ENCODE assay signal across 14 cellular contexts in genomic region chr6:137798846-137799245, GRCh38.
DNase-seq lines count a peak whose midpoint lies in the region; ATAC-seq and TF ChIP-seq lines count a peak whose summit lies in the region.
"Had no signal": no experiment of that assay in that cellular context is flagged by ENCODE, and none has a peak within 500 bp of the region (broad histone marks: within the 10 kb centered on the region; RNA-seq: fewer than 3 reads in every experiment).

No MANE protein-coding gene starts in this region.

- no peak overlapping the region for H3K4me3 ChIP-seq in astrocyte of the cerebellum (ENCODE audit: low read depth, low read length)

- peak overlapping the region; percentile 71 for H3K27ac Mint-ChIP-seq in activated naive CD4-positive, alpha-beta T cell treated with anti-CD3 and anti-CD28 coated beads for 36 hours
- H3K27ac Mint-ChIP-seq in T-helper 2 cell treated with Interferon-gamma antibody and Interleukin-4, amounts not matched to agents 5 μg/mL and 100 μg/mL, for 36 hours = peak overlapping the region; percentile 23
- no peak overlapping the region for H3K27ac Mint-ChIP-seq in glutamatergic neuron (ENCODE audit: unreplicated experiment)
- H3K27ac Mint-ChIP-seq: nephron had no signal

- intact Hi-C loops in activated naive CD4-positive, alpha-beta T cell treated with anti-CD3 and anti-CD28 coated beads for 36 hours (cut with micrococcal nuclease) = loop anchor here (5.0 kb wide), 1 partner anchor 137 kb away; no protein-coding TSS in a partner anchor
- intact Hi-C loops in sciatic nerve (cut with DNase I) = no loop called here

- no peaks in the 10 kb centered on the region for H3K36me3 Mint-ChIP-seq in activated naive CD4-positive, alpha-beta T cell treated with anti-CD3 and anti-CD28 coated beads for 36 hours (ENCODE audit: low read depth)
- H3K36me3 Mint-ChIP-seq in T-helper 2 cell treated with Interferon-gamma antibody and Interleukin-4, amounts not matched to agents 5 μg/mL and 100 μg/mL, for 36 hours (ENCODE audit: low read depth) = peaks cover 3% of the 10 kb centered on the region
- no peaks in the 10 kb centered on the region for H3K36me3 Mint-ChIP-seq in glutamatergic neuron (ENCODE audit: unreplicated experiment)

- TF ChIP-seq POLR2A in erythroblast (IDR thresholded peaks at IDR 0.05; ENCODE audit: low read length) = no peak

- DNase-seq in activated naive CD4-positive, alpha-beta T cell treated with anti-CD3 and anti-CD28 coated beads for 36 hours = peak; percentile 72
- no peak for DNase-seq in activated naive CD4-positive, alpha-beta T cell (lab: John Stamatoyannopoulos, UW)
- DNase-seq in T-helper 2 cell treated with Interferon-gamma antibody and Interleukin-4, amounts not matched to agents 5 μg/mL and 100 μg/mL, for 36 hours (ENCODE audit: low spot score) = no peak
- DNase-seq in astrocyte of the cerebellum (ENCODE audit: low read depth) = peak; percentile 20
- DNase-seq in sciatic nerve (ENCODE audit: low spot score) = no peak
- no peak for DNase-seq in glutamatergic neuron
- no peak for DNase-seq in erythroblast (lab: John Stamatoyannopoulos, UW)
- DNase-seq: ACHN; Calu3; dermis blood vessel endothelial cell; NCI-H1048; NK-92 treated with Interleukin-12 subunit alpha and Interleukin-12 subunit beta, amount 100 ng/mL, for 24 hours had no signal

- CTCF ChIA-PET in activated naive CD4-positive, alpha-beta T cell treated with anti-CD3 and anti-CD28 coated beads for 36 hours (lab: Charles Lee) = interaction anchor here (0.6 to 4.4 kb wide), 27 partner anchors 8 to 970 kb away, joined by 3 to 62 read pairs (median 6); partner anchors contain the start of gene TNFAIP3

- H3K9me3 Mint-ChIP-seq in activated naive CD4-positive, alpha-beta T cell treated with anti-CD3 and anti-CD28 coated beads for 36 hours = no peaks in the 10 kb centered on the region
- H3K9me3 Mint-ChIP-seq in T-helper 2 cell treated with Interferon-gamma antibody and Interleukin-4, amounts not matched to agents 5 μg/mL and 100 μg/mL, for 36 hours = no peaks in the 10 kb centered on the region
- no peaks in the 10 kb centered on the region for H3K9me3 Mint-ChIP-seq in glutamatergic neuron (ENCODE audit: unreplicated experiment)
- H3K9me3 Mint-ChIP-seq: nephron had no signal

- in situ Hi-C loops in astrocyte of the cerebellum (cut with HindIII; ENCODE audit: low sequenced_read_pairs) = no loop called here

- peaks cover 61% of the 10 kb centered on the region for H3K4me1 Mint-ChIP-seq in activated naive CD4-positive, alpha-beta T cell treated with anti-CD3 and anti-CD28 coated beads for 36 hours (ENCODE audit: low read depth)
- peaks cover 62% of the 10 kb centered on the region for H3K4me1 Mint-ChIP-seq in T-helper 2 cell treated with Interferon-gamma antibody and Interleukin-4, amounts not matched to agents 5 μg/mL and 100 μg/mL, for 36 hours (ENCODE audit: low read depth)
- H3K4me1 Mint-ChIP-seq in glutamatergic neuron (ENCODE audit: low read depth, unreplicated experiment) = no peaks in the 10 kb centered on the region

- H3K27me3 Mint-ChIP-seq in activated naive CD4-positive, alpha-beta T cell treated with anti-CD3 and anti-CD28 coated beads for 36 hours (ENCODE audit: low read depth) = no peaks in the 10 kb centered on the region
- no peaks in the 10 kb centered on the region for H3K27me3 Mint-ChIP-seq in T-helper 2 cell treated with Interferon-gamma antibody and Interleukin-4, amounts not matched to agents 5 μg/mL and 100 μg/mL, for 36 hours (ENCODE audit: low read depth)
- H3K27me3 Mint-ChIP-seq in glutamatergic neuron (ENCODE audit: unreplicated experiment) = no peaks in the 10 kb centered on the region

- TF ChIP-seq CTCF in astrocyte of the cerebellum (IDR thresholded peaks at IDR 0.05; ENCODE audit: low read depth, low read length, missing control alignments) = no peak
- no peak for TF ChIP-seq CTCF in glutamatergic neuron (IDR thresholded peaks at IDR 0.05; ENCODE audit: partially characterized antibody, unreplicated experiment)

- ATAC-seq in sciatic nerve (peak; percentile 39), HG03460 (IDR thresholded peaks at IDR 0.05; ENCODE audit: unreplicated experiment) (no peak)

- no peak overlapping the region for H3K4me3 Mint-ChIP-seq in activated naive CD4-positive, alpha-beta T cell treated with anti-CD3 and anti-CD28 coated beads for 36 hours
- no peak overlapping the region for H3K4me3 Mint-ChIP-seq in T-helper 2 cell treated with Interferon-gamma antibody and Interleukin-4, amounts not matched to agents 5 μg/mL and 100 μg/mL, for 36 hours
- no peak overlapping the region for H3K4me3 Mint-ChIP-seq in glutamatergic neuron (ENCODE audit: unreplicated experiment)
- H3K4me3 Mint-ChIP-seq: nephron had no signal

Comparison
In these comparisons a context has a peak if more than half of its experiments do, and no peak if none do; other contexts are left out.
1. DNase-seq: peak in activated naive CD4-positive, alpha-beta T cell treated with anti-CD3 and anti-CD28 coated beads for 36 hours (single experiment) and astrocyte of the cerebellum (single experiment); none in activated naive CD4-positive, alpha-beta T cell (0 of 4), T-helper 2 cell treated with Interferon-gamma antibody and Interleukin-4, amounts not matched to agents 5 μg/mL and 100 μg/mL, for 36 hours (single experiment), sciatic nerve (single experiment), glutamatergic neuron (single experiment) and erythroblast (0 of 2).